ENCODE assay signal across 1 cellular context in the genomic region with DNA sequence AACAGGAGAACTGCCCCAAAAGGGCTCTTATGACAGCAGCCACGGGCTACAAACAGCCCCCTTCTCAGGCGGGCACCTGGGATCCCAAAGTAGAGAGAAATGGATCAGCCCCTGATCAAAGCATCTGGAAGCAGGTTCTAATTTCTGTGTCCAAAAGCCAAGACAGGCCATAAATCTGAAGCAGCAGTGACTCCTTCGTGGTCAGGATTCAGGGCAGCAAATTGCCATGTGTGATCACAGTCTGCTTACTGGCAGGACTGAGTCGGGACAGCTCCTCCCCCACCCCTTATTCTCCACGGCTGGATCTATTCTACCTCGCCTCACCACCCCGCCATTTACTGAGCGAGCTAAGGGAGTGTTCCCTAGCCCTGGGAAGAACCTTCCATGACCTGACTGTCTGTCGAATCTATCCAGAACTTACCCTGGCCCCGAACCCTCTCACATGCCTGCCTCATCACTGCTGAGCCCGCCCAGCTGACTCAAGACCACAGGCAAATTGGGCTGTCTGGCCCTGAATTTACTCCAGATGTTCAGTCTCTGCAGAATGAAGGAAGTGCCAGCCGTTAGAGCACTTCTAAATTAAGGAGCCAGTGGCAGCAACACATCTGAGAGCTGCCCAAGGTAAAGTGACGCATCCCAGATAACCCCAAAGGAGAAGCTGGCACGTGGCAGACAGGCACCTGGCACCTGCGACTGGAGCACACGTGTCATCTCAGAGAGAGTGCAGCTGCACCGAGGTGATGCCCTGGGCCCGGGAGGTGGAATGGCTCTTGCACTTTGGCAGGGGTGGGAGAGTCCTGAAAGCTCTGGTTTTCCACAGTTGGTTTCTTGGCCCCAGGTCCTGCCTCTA.
TF ChIP-seq lines count a peak whose summit lies in the region.

No MANE protein-coding gene starts in this region.

TF ChIP-seq in HepG2, 621 proteins besides CTCF, POLR2A, EP300 and RAD21:
- TF ChIP-seq ZNF430 (CRISPR knock-in tag; IDR thresholded peaks at IDR 0.05) (no peak), PRMT3 (CRISPR knock-in tag; IDR thresholded peaks at IDR 0.05; ENCODE audit: borderline replicate concordance, low read depth) (no peak), ZBTB7B (CRISPR knock-in tag; IDR thresholded peaks at IDR 0.05) (no peak)
- TF ChIP-seq, protein P1, sequence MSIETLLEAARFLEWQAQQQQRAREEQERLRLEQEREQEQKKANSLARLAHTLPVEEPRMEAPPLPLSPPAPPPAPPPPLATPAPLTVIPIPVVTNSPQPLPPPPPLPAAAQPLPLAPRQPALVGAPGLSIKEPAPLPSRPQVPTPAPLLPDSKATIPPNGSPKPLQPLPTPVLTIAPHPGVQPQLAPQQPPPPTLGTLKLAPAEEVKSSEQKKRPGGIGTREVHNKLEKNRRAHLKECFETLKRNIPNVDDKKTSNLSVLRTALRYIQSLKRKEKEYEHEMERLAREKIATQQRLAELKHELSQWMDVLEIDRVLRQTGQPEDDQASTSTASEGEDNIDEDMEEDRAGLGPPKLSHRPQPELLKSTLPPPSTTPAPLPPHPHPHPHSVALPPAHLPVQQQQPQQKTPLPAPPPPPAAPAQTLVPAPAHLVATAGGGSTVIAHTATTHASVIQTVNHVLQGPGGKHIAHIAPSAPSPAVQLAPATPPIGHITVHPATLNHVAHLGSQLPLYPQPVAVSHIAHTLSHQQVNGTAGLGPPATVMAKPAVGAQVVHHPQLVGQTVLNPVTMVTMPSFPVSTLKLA (IDR thresholded peaks at IDR 0.05) = peak; percentile 55; the same call in 1 of the 2 replicates
